24 cellular contexts compared by ENCODE assay signal in the genomic region with DNA sequence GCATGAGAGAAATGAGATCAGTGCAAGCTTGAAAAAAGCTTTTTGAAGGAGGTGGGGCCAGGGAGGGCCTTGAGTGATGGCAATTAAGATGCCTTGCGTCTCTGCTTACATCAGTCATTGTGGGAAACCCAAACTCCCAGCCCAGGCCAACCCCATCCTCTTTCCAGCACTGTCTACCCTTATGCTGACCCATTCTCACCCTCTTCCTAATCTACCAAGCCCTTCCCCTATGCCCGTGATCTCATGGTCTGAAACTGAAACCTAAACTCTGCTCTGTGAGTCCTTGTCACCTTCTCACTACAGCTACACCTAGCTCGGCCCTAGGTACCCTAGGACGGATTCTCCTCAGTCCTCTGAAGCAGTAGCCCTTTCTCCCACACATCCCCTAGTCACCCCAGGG. TPM values are rescaled to one million over a fixed set of nuclear protein-coding genes. Genes with fewer than 3 reads are reported as not detected.
DNase-seq lines count a peak whose midpoint lies in the region; ATAC-seq, FAIRE-seq and TF ChIP-seq lines count a peak whose summit lies in the region.
"Had no signal": no experiment of that assay in that cellular context is flagged by ENCODE, and none has a peak within 500 bp of the region (broad histone marks: within the 10 kb centered on the region; RNA-seq: fewer than 3 reads in every experiment).

No MANE protein-coding gene starts in this region.

- H3K79me2 ChIP-seq in PC-9 (ENCODE audit: low read depth): no peaks in the 10 kb centered on the region

- H3K4me1 ChIP-seq in PC-9 (replicated peaks; ENCODE audit: insufficient read depth): peaks cover 15% of the 10 kb centered on the region

- no peaks in the 10 kb centered on the region for H3K9me3 ChIP-seq in PC-9 (ENCODE audit: insufficient read depth, low read depth)
- H3K9me3 ChIP-seq: BLaER1, SJSA1 had no signal

- H4K20me1 ChIP-seq in PC-9 (ENCODE audit: insufficient read depth): no peaks in the 10 kb centered on the region
- H4K20me1 ChIP-seq: BLaER1 had no signal

- peak; percentile 65 to 70 for ATAC-seq in activated T-cell treated with anti-CD3 and anti-CD28 coated beads, Interleukin-2, amount 50 U/mL, for 72 hours (replicated peaks in 1 of 2)
- ATAC-seq in stimulated activated naive CD8-positive, alpha-beta T cell treated with anti-CD3 and anti-CD28 coated beads, Interleukin-15, amount 100 ng/mL, for 72 hours: peak; percentile 74
- ATAC-seq: GM12878, HCT116, Right ventricle myocardium inferior had no signal

- H3K4me3 Mint-ChIP-seq in activated T-cell treated with anti-CD3 and anti-CD28 coated beads, Interleukin-2, amount 50 U/mL, for 72 hours: no peak overlapping the region
- no peak overlapping the region for H3K4me3 Mint-ChIP-seq in activated T-cell treated with anti-CD3 and anti-CD28 coated beads, Interleukin-2, amount 50 U/mL, for 24 hours
- no peak overlapping the region for H3K4me3 Mint-ChIP-seq in stimulated activated naive CD8-positive, alpha-beta T cell treated with anti-CD3 and anti-CD28 coated beads, Interleukin-15, amount 100 ng/mL, for 72 hours
- H3K4me3 Mint-ChIP-seq: CD4-positive, alpha-beta T cell had no signal

- H3K36me3 Mint-ChIP-seq in activated T-cell treated with anti-CD3 and anti-CD28 coated beads, Interleukin-2, amount 50 U/mL, for 72 hours (ENCODE audit: insufficient read depth in 2 of 2): no peaks in the 10 kb centered on the region
- H3K36me3 Mint-ChIP-seq in activated T-cell treated with anti-CD3 and anti-CD28 coated beads, Interleukin-2, amount 50 U/mL, for 24 hours (ENCODE audit: low read depth): no peaks in the 10 kb centered on the region

- H3F3A ChIP-seq in PC-9 (ENCODE audit: insufficient read depth, low read depth): peaks cover 10% of the 10 kb centered on the region; the same call in 1 of the 2 replicates

- no peak for DNase-seq in activated T-cell treated with anti-CD3 and anti-CD28 coated beads, Interleukin-2, amount 50 U/mL, for 72 hours
- no peak for DNase-seq in activated T-cell treated with anti-CD3 and anti-CD28 coated beads, Interleukin-2, amount 50 U/mL, for 24 hours
- DNase-seq in GM12892 (ENCODE audit: insufficient read length) (no peak), PC-9 (no peak), SKM-1 treated with dmso at 0.1 percent for 144 hours (lab: John Stamatoyannopoulos, UW; ENCODE audit: unreplicated experiment) (no peak), urothelium cell line (ENCODE audit: low spot score) (no peak)
- no peak for DNase-seq in stimulated activated naive CD8-positive, alpha-beta T cell treated with anti-CD3 and anti-CD28 coated beads, Interleukin-15, amount 100 ng/mL, for 72 hours
- DNase-seq: CD4-positive, alpha-beta T cell; DMS53; NCI-H1092; NCI-H1417 treated with DMSO at 0.1 percent for 48 hours; NCI-H1694 treated with DMSO at 0.1 percent for 48 hours; NCI-H2081; NCI-H345; NCI-H524; NCI-H748 treated with DMSO at 0.1 percent for 48 hours had no signal

- H3K27me3 Mint-ChIP-seq in activated T-cell treated with anti-CD3 and anti-CD28 coated beads, Interleukin-2, amount 50 U/mL, for 72 hours (ENCODE audit: low read depth): no peaks in the 10 kb centered on the region
- H3K27me3 Mint-ChIP-seq in activated T-cell treated with anti-CD3 and anti-CD28 coated beads, Interleukin-2, amount 50 U/mL, for 24 hours: no peaks in the 10 kb centered on the region
- no peaks in the 10 kb centered on the region for H3K27me3 Mint-ChIP-seq in stimulated activated naive CD8-positive, alpha-beta T cell treated with anti-CD3 and anti-CD28 coated beads, Interleukin-15, amount 100 ng/mL, for 72 hours
- H3K27me3 Mint-ChIP-seq: CD4-positive, alpha-beta T cell had no signal

- FAIRE-seq in GM12892 (lab: Jason Lieb, UNC) (peak; percentile 33), urothelium cell line (lab: Jason Lieb, UNC) (no peak)
- FAIRE-seq: G401.6, GM12878 had no signal

- intact Hi-C loops in PC-9 (cut with micrococcal nuclease; ENCODE audit: unreplicated experiment): no loop called here

- peak overlapping the region; percentile 28; the same call in 1 of the 2 replicates for H3K4me2 ChIP-seq in PC-9
- H3K4me2 ChIP-seq: BLaER1 had no signal

- no peak for TF ChIP-seq CTCF in PC-9 (conservative IDR thresholded peaks at IDR 0.05)

- BruUV-seq in PC-9 (replicated peaks; lab: Mats Ljungman, UMichigan): no TSS peak

- H3K27me3 ChIP-seq in PC-9 (ENCODE audit: insufficient read depth, low read depth): no peaks in the 10 kb centered on the region
- H3K27me3 ChIP-seq: BLaER1, SJSA1 had no signal

- H3K9me3 Mint-ChIP-seq in activated T-cell treated with anti-CD3 and anti-CD28 coated beads, Interleukin-2, amount 50 U/mL, for 72 hours: peaks cover 0 to 2% of the 10 kb centered on the region in 2 donors
- no peaks in the 10 kb centered on the region for H3K9me3 Mint-ChIP-seq in activated T-cell treated with anti-CD3 and anti-CD28 coated beads, Interleukin-2, amount 50 U/mL, for 24 hours
- no peaks in the 10 kb centered on the region for H3K9me3 Mint-ChIP-seq in stimulated activated naive CD8-positive, alpha-beta T cell treated with anti-CD3 and anti-CD28 coated beads, Interleukin-15, amount 100 ng/mL, for 72 hours
- H3K9me3 Mint-ChIP-seq: CD4-positive, alpha-beta T cell had no signal

- CTCF ChIA-PET in PC-9 (lab: Charles Lee): no interaction called here

- no peaks in the 10 kb centered on the region for H3K36me3 ChIP-seq in PC-9 (ENCODE audit: low read depth)
- H3K36me3 ChIP-seq: BLaER1, SJSA1 had no signal

- H3K27ac Mint-ChIP-seq in activated T-cell treated with anti-CD3 and anti-CD28 coated beads, Interleukin-2, amount 50 U/mL, for 72 hours: no peak overlapping the region
- no peak overlapping the region for H3K27ac Mint-ChIP-seq in activated T-cell treated with anti-CD3 and anti-CD28 coated beads, Interleukin-2, amount 50 U/mL, for 24 hours
- H3K27ac Mint-ChIP-seq in stimulated activated naive CD8-positive, alpha-beta T cell treated with anti-CD3 and anti-CD28 coated beads, Interleukin-15, amount 100 ng/mL, for 72 hours: no peak overlapping the region
- H3K27ac Mint-ChIP-seq: CD4-positive, alpha-beta T cell had no signal

- POLR2A ChIA-PET in PC-9 (lab: Charles Lee; ENCODE audit: unreplicated experiment): no interaction called here

- no peak overlapping the region for H3K27ac ChIP-seq in PC-9
- H3K27ac ChIP-seq: BLaER1, SJSA1 had no signal

- no peaks in the 10 kb centered on the region for H3K9me2 ChIP-seq in PC-9 (ENCODE audit: insufficient read depth)

- H3K4me3 ChIP-seq in PC-9: no peak overlapping the region
- H3K4me3 ChIP-seq: BLaER1, GM12878, SJSA1 had no signal

- H2AFZ ChIP-seq in PC-9: no peak overlapping the region

- TF ChIP-seq POLR2A in GM12892 (IDR thresholded peaks at IDR 0.05; ENCODE audit: low read depth, low read length): no peak

- H3K4me1 Mint-ChIP-seq in activated T-cell treated with anti-CD3 and anti-CD28 coated beads, Interleukin-2, amount 50 U/mL, for 72 hours (ENCODE audit: low read depth): peaks cover 14% of the 10 kb centered on the region
- peaks cover 1% of the 10 kb centered on the region for H3K4me1 Mint-ChIP-seq in activated T-cell treated with anti-CD3 and anti-CD28 coated beads, Interleukin-2, amount 50 U/mL, for 24 hours (ENCODE audit: low read depth)
- peaks cover 13% of the 10 kb centered on the region for H3K4me1 Mint-ChIP-seq in stimulated activated naive CD8-positive, alpha-beta T cell treated with anti-CD3 and anti-CD28 coated beads, Interleukin-15, amount 100 ng/mL, for 72 hours

RNA-seq across cellular contexts. Expression of gene SERP2, which starts 36.0 kb away (rescaled TPM):
- 1 to 10 TPM; 1.0 to 3.6 TPM for total RNA-seq in activated T-cell treated with anti-CD3 and anti-CD28 coated beads, Interleukin-2, amount 50 U/mL, for 72 hours
- polyA plus RNA-seq in GM12892 (2012; ENCODE audit: missing spikeins): not detected
- 0.70 and 0.90 TPM in 2 replicates for total RNA-seq in PC-9 (2021)
- total RNA-seq: A172; CD4-positive, alpha-beta T cell; GM12878; H4; SJSA1 had no signal
- polyA plus RNA-seq: GM12878 had no signal
